1 cellular context compared by ENCODE assay signal in genomic region chr3:57015912-57016311, GRCh38.
TF ChIP-seq lines count a peak whose summit lies in the region.

No MANE protein-coding gene starts in this region.

TF ChIP-seq in SK-N-SH treated with all-trans-retinoic acid at 6 μM for 48 hours, 23 proteins besides CTCF, POLR2A, EP300 and RAD21 (continued from another document):
- TF ChIP-seq ZNF8 (CRISPR knock-in tag; IDR thresholded peaks at IDR 0.05) (no peak), CREB5 (CRISPR knock-in tag; IDR thresholded peaks at IDR 0.05; ENCODE audit: low read depth) (no peak), CSRNP3 (CRISPR knock-in tag; IDR thresholded peaks at IDR 0.05) (no peak), ZNF565 (CRISPR knock-in tag; conservative IDR thresholded peaks at IDR 0.05; ENCODE audit: low read depth) (no peak)
TF ChIP-seq in SK-N-SH treated with all-trans-retinoic acid at 6 μM for 48 hours: peak in this region for 0.
